ENCODE assay signal across 1 cellular context in genomic region chr6:27135087-27135657, GRCh38.
TF ChIP-seq lines count a peak whose summit lies in the region.

No MANE protein-coding gene starts in this region.

TF ChIP-seq in HCT116, 20 proteins besides CTCF, POLR2A, EP300 and RAD21 (continued from another document):
- TF ChIP-seq ZBTB33 (IDR thresholded peaks at IDR 0.05; ENCODE audit: extremely low read depth, insufficient replicate concordance, low read length) (no peak), EZH2phosphoT487 (IDR thresholded peaks at IDR 0.05; ENCODE audit: borderline replicate concordance) (no peak), CBX3 (IDR thresholded peaks at IDR 0.05; ENCODE audit: low read depth) (no peak), JUND (IDR thresholded peaks at IDR 0.05) (no peak)
TF ChIP-seq in HCT116: peak in this region for 0.
